9 cellular contexts compared by ENCODE assay signal in the genomic region with DNA sequence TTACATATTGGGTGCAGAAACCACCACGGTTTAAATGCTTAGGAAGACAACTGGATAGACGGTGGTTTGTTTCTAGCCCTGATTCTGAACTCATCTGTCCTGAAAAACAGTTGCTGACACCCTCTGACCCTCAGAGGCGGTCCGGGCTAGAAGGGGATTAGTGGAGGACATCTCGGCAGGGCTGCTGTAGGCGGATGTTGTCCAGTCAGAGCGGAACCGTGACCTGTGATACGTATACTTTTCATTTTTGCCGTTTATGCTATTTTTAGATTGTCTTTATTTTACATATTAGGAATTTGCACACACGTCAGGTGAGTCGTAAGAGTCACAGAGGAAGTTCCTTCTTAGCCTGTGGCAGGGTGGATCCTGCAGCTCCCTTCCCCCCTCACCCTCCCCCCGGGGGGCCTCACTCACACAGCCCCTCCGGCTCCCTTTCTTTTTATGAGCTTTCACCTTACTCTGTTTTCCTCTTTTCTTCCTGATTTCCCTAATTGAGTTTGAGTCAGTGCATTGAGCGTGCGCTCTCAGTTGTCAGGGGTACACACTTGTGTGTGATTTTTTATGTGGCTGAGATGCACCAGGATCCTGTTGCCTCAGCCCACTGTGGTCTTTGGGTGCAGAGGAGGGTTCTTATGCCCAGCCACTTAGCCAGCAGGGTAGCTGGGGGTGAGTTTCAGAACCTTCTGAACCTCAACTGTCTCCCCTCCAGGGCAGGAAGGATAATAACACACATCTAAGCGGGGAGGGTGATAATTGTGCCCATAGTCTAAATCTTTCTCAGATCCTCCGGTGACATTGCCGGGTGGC.
DNase-seq lines count a peak whose midpoint lies in the region; ATAC-seq and TF ChIP-seq lines count a peak whose summit lies in the region.
"Had no signal": no experiment of that assay in that cellular context is flagged by ENCODE, and none has a peak within 500 bp of the region (broad histone marks: within the 10 kb centered on the region; RNA-seq: fewer than 3 reads in every experiment).

No MANE protein-coding gene starts in this region.

- H3K4me1 ChIP-seq in aorta (ENCODE audit: control insufficient read depth in 1 of 2, insufficient read depth in 2 of 2, low read length in 2 of 2) = no peaks in the 10 kb centered on the region

- no peaks in the 10 kb centered on the region for H3K27me3 ChIP-seq in aorta (ENCODE audit: control insufficient read depth in 1 of 2, insufficient read depth in 2 of 2, low read length in 1 of 2)

- no peaks in the 10 kb centered on the region for H3K36me3 ChIP-seq in aorta (ENCODE audit: control insufficient read depth in 1 of 2, insufficient read depth in 2 of 2, low read length in 1 of 2)

- intact Hi-C loops in aorta (cut with DNase I) = no loop called here

- H3K27me3 Mint-ChIP-seq in endothelial cell (ENCODE audit: unreplicated experiment) = peaks cover 1% of the 10 kb centered on the region

- peaks cover 6% of the 10 kb centered on the region for H3K36me3 Mint-ChIP-seq in endothelial cell (ENCODE audit: low read depth, unreplicated experiment)

- peaks cover 21% of the 10 kb centered on the region for H3K4me1 Mint-ChIP-seq in endothelial cell (ENCODE audit: unreplicated experiment)

- H3K9me3 Mint-ChIP-seq in endothelial cell (ENCODE audit: unreplicated experiment) = no peaks in the 10 kb centered on the region

- no peaks in the 10 kb centered on the region for H3K9me3 ChIP-seq in aorta (ENCODE audit: control insufficient read depth, low read length)

- 86 to 90% methylated on average over 19 of the region's 19 CpGs for WGBS in aorta, 2 donors

- H3K4me3 ChIP-seq in fibroblast of mammary gland (ENCODE audit: control insufficient read depth, low read depth, low read length) (peak overlapping the region; percentile 8), aorta (ENCODE audit: low read length in 2 of 2) (no peak overlapping the region)

- TF ChIP-seq CTCF in fibroblast of mammary gland (conservative IDR thresholded peaks at IDR 0.05; ENCODE audit: control insufficient read depth, insufficient read depth, low read depth, low read length) (no peak), endothelial cell (IDR thresholded peaks at IDR 0.05; ENCODE audit: unreplicated experiment) (no peak)

- peak; percentile 78 for DNase-seq in stimulated activated CD4-positive, alpha-beta T cell treated with anti-CD3 and anti-CD28 coated beads, Interleukin-15, amount 100 ng/mL, for 24 hours
- no peak for DNase-seq in stimulated activated CD4-positive, alpha-beta T cell treated with anti-CD3 and anti-CD28 coated beads, Interleukin-2, amount 100 ng/mL, for 48 hours
- DNase-seq in NOMO-1 treated with DMSO at 0.1 percent for 48 hours (lab: John Stamatoyannopoulos, UW; ENCODE audit: unreplicated experiment) (peak; percentile 84), fibroblast of mammary gland (ENCODE audit: low read depth) (peak; percentile 77), aorta (peak in 1 of 2 donors; percentile 30), GDM1 (lab: John Stamatoyannopoulos, UW) (no peak), endothelial cell (ENCODE audit: low spot score) (no peak), occipital lobe (lab: John Stamatoyannopoulos, UW) (no peak)

- H3K27ac ChIP-seq in aorta (ENCODE audit: low read depth in 1 of 2, low read length in 2 of 2) = no peak overlapping the region
- H3K27ac ChIP-seq: VCaP had no signal

- peak; percentile 7 for ATAC-seq in aorta (ENCODE audit: low FRiP score)

- H3K4me3 Mint-ChIP-seq in endothelial cell (ENCODE audit: unreplicated experiment) = no peak overlapping the region

- no peak overlapping the region for H3K27ac Mint-ChIP-seq in endothelial cell (ENCODE audit: unreplicated experiment)

Comparison
In these comparisons a context has a peak if more than half of its experiments do, and no peak if none do; other contexts are left out.
1. DNase-seq: peak in stimulated activated CD4-positive, alpha-beta T cell treated with anti-CD3 and anti-CD28 coated beads, Interleukin-15, amount 100 ng/mL, for 24 hours (single experiment), NOMO-1 treated with DMSO at 0.1 percent for 48 hours (single experiment) and fibroblast of mammary gland (single experiment); none in stimulated activated CD4-positive, alpha-beta T cell treated with anti-CD3 and anti-CD28 coated beads, Interleukin-2, amount 100 ng/mL, for 48 hours (0 of 2), GDM1 (single experiment), endothelial cell (single experiment) and occipital lobe (single experiment).